ENCODE assay signal across 1 cellular context in genomic region chr2:111162718-111163331, GRCh38.
TF ChIP-seq lines count a peak whose summit lies in the region.

No MANE protein-coding gene starts in this region.

TF ChIP-seq in K562, 482 proteins besides CTCF, POLR2A, EP300 and RAD21 (continued from another document and continues in another):
- no peak for TF ChIP-seq SFPQ (IDR thresholded peaks at IDR 0.05; ENCODE audit: low read depth, low read length)
- TF ChIP-seq MCM5 (IDR thresholded peaks at IDR 0.05; ENCODE audit: low read depth), result no peak
- TF ChIP-seq NFE2L1 (tag; IDR thresholded peaks at IDR 0.05; ENCODE audit: borderline replicate concordance, low read depth), result no peak
- TF ChIP-seq DIDO1 (tag; IDR thresholded peaks at IDR 0.05; ENCODE audit: low read depth), result no peak
- no peak for TF ChIP-seq RBM39 (optimal IDR thresholded peaks at IDR 0.05; ENCODE audit: low read depth, low read length)
- TF ChIP-seq E2F5 (CRISPR knock-in tag; IDR thresholded peaks at IDR 0.05), result peak; percentile 32; the same call in 1 of the 2 replicates
- peak; percentile 90 for TF ChIP-seq TEAD4 (IDR thresholded peaks at IDR 0.05; ENCODE audit: low read length)
- no peak for TF ChIP-seq TEAD4 (CRISPR knock-in tag; IDR thresholded peaks at IDR 0.05; ENCODE audit: borderline replicate concordance)
- no peak for TF ChIP-seq CBX1 (IDR thresholded peaks at IDR 0.05; ENCODE audit: low read depth)
- TF ChIP-seq JUND (IDR thresholded peaks at IDR 0.05; ENCODE audit: borderline replicate concordance, low read depth, low read length), result no peak
- no peak; the same call in 2 of the 3 replicates for TF ChIP-seq JUND (tag; IDR thresholded peaks at IDR 0.05; ENCODE audit: borderline replicate concordance, low read depth, low read length)
- TF ChIP-seq, protein P1, sequence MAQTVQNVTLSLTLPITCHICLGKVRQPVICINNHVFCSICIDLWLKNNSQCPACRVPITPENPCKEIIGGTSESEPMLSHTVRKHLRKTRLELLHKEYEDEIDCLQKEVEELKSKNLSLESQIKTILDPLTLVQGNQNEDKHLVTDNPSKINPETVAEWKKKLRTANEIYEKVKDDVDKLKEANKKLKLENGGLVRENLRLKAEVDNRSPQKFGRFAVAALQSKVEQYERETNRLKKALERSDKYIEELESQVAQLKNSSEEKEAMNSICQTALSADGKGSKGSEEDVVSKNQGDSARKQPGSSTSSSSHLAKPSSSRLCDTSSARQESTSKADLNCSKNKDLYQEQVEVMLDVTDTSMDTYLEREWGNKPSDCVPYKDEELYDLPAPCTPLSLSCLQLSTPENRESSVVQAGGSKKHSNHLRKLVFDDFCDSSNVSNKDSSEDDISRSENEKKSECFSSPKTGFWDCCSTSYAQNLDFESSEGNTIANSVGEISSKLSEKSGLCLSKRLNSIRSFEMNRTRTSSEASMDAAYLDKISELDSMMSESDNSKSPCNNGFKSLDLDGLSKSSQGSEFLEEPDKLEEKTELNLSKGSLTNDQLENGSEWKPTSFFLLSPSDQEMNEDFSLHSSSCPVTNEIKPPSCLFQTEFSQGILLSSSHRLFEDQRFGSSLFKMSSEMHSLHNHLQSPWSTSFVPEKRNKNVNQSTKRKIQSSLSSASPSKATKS (CRISPR knock-in tag; IDR thresholded peaks at IDR 0.05), result no peak
- no peak for TF ChIP-seq ZNF146 (CRISPR knock-in tag; IDR thresholded peaks at IDR 0.05; ENCODE audit: unreplicated experiment)
- no peak for TF ChIP-seq NKRF (IDR thresholded peaks at IDR 0.05; ENCODE audit: borderline replicate concordance)
- no peak for TF ChIP-seq HNRNPLL (IDR thresholded peaks at IDR 0.05; ENCODE audit: low read depth, low read length, poor library complexity, severe bottlenecking)
- TF ChIP-seq, protein P2, sequence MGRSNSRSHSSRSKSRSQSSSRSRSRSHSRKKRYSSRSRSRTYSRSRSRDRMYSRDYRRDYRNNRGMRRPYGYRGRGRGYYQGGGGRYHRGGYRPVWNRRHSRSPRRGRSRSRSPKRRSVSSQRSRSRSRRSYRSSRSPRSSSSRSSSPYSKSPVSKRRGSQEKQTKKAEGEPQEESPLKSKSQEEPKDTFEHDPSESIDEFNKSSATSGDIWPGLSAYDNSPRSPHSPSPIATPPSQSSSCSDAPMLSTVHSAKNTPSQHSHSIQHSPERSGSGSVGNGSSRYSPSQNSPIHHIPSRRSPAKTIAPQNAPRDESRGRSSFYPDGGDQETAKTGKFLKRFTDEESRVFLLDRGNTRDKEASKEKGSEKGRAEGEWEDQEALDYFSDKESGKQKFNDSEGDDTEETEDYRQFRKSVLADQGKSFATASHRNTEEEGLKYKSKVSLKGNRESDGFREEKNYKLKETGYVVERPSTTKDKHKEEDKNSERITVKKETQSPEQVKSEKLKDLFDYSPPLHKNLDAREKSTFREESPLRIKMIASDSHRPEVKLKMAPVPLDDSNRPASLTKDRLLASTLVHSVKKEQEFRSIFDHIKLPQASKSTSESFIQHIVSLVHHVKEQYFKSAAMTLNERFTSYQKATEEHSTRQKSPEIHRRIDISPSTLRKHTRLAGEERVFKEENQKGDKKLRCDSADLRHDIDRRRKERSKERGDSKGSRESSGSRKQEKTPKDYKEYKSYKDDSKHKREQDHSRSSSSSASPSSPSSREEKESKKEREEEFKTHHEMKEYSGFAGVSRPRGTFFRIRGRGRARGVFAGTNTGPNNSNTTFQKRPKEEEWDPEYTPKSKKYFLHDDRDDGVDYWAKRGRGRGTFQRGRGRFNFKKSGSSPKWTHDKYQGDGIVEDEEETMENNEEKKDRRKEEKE (IDR thresholded peaks at IDR 0.05; ENCODE audit: borderline replicate concordance in 1 of 2, control insufficient read depth in 1 of 2, low read depth in 2 of 2, low read length in 1 of 2), result no peak
- TF ChIP-seq ZNF668 (CRISPR knock-in tag; IDR thresholded peaks at IDR 0.05), result no peak
- no peak for TF ChIP-seq TRIM28 (IDR thresholded peaks at IDR 0.05)
- no peak for TF ChIP-seq TCFL5 (CRISPR knock-in tag; conservative IDR thresholded peaks at IDR 0.05)
- TF ChIP-seq IRF1 (CRISPR knock-in tag; IDR thresholded peaks at IDR 0.05; ENCODE audit: borderline replicate concordance), result no peak
- TF ChIP-seq, protein P3, sequence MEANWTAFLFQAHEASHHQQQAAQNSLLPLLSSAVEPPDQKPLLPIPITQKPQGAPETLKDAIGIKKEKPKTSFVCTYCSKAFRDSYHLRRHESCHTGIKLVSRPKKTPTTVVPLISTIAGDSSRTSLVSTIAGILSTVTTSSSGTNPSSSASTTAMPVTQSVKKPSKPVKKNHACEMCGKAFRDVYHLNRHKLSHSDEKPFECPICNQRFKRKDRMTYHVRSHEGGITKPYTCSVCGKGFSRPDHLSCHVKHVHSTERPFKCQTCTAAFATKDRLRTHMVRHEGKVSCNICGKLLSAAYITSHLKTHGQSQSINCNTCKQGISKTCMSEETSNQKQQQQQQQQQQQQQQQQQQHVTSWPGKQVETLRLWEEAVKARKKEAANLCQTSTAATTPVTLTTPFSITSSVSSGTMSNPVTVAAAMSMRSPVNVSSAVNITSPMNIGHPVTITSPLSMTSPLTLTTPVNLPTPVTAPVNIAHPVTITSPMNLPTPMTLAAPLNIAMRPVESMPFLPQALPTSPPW (CRISPR knock-in tag; IDR thresholded peaks at IDR 0.05), result peak; percentile 60
- TF ChIP-seq THRAP3 (IDR thresholded peaks at IDR 0.05; ENCODE audit: borderline replicate concordance), result no peak
- TF ChIP-seq MAZ (CRISPR knock-in tag; conservative IDR thresholded peaks at IDR 0.05 in 1 of 2, IDR thresholded peaks at IDR 0.05 in 1 of 2), result no peak
- no peak for TF ChIP-seq ZNF3 (CRISPR knock-in tag; IDR thresholded peaks at IDR 0.05)
- TF ChIP-seq MED1 (CRISPR knock-in tag; IDR thresholded peaks at IDR 0.05; ENCODE audit: borderline replicate concordance), result no peak
- no peak for TF ChIP-seq ZBTB7A (IDR thresholded peaks at IDR 0.05; ENCODE audit: borderline replicate concordance, control insufficient read depth, low read depth, low read length)
- TF ChIP-seq YBX1 (IDR thresholded peaks at IDR 0.05), result no peak
- TF ChIP-seq MBD2 (IDR thresholded peaks at IDR 0.05; ENCODE audit: borderline replicate concordance, low read depth), result no peak
- TF ChIP-seq LCOR (CRISPR knock-in tag; IDR thresholded peaks at IDR 0.05), result no peak
- TF ChIP-seq NR3C1 (CRISPR knock-in tag; IDR thresholded peaks at IDR 0.05), result no peak
- TF ChIP-seq ZNF384 (IDR thresholded peaks at IDR 0.05; ENCODE audit: low read depth, low read length), result no peak
- TF ChIP-seq ZNF263 (CRISPR knock-in tag; IDR thresholded peaks at IDR 0.05; ENCODE audit: borderline replicate concordance), result no peak
- TF ChIP-seq, protein P4, sequence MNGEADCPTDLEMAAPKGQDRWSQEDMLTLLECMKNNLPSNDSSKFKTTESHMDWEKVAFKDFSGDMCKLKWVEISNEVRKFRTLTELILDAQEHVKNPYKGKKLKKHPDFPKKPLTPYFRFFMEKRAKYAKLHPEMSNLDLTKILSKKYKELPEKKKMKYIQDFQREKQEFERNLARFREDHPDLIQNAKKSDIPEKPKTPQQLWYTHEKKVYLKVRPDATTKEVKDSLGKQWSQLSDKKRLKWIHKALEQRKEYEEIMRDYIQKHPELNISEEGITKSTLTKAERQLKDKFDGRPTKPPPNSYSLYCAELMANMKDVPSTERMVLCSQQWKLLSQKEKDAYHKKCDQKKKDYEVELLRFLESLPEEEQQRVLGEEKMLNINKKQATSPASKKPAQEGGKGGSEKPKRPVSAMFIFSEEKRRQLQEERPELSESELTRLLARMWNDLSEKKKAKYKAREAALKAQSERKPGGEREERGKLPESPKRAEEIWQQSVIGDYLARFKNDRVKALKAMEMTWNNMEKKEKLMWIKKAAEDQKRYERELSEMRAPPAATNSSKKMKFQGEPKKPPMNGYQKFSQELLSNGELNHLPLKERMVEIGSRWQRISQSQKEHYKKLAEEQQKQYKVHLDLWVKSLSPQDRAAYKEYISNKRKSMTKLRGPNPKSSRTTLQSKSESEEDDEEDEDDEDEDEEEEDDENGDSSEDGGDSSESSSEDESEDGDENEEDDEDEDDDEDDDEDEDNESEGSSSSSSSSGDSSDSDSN (IDR thresholded peaks at IDR 0.05; ENCODE audit: borderline replicate concordance in 1 of 2, low read depth in 2 of 2, low read length in 2 of 2), result no peak
- TF ChIP-seq TCF15 (CRISPR knock-in tag; IDR thresholded peaks at IDR 0.05), result no peak
- TF ChIP-seq ZNF121 (CRISPR knock-in tag; conservative IDR thresholded peaks at IDR 0.05), result no peak
- TF ChIP-seq PCBP1 (IDR thresholded peaks at IDR 0.05; ENCODE audit: low read depth, low read length, poor library complexity, severe bottlenecking), result no peak
- peak; percentile 23; the same call in 1 of the 2 replicates for TF ChIP-seq CREM (IDR thresholded peaks at IDR 0.05; ENCODE audit: low read depth)
- no peak for TF ChIP-seq ILF3 (IDR thresholded peaks at IDR 0.05; ENCODE audit: borderline replicate concordance)
- TF ChIP-seq SRSF1 (IDR thresholded peaks at IDR 0.05; ENCODE audit: low read depth, low read length), result no peak
- no peak for TF ChIP-seq IRF2 (CRISPR knock-in tag; IDR thresholded peaks at IDR 0.05)
- TF ChIP-seq ZNF445 (CRISPR knock-in tag; IDR thresholded peaks at IDR 0.05; ENCODE audit: low read depth), result no peak
- TF ChIP-seq SP1 (CRISPR knock-in tag; IDR thresholded peaks at IDR 0.05), result no peak
- peak; percentile 85 for TF ChIP-seq CBFA2T3 (IDR thresholded peaks at IDR 0.05)
- TF ChIP-seq XRCC4 (IDR thresholded peaks at IDR 0.05; ENCODE audit: extremely low read depth, insufficient read depth, insufficient read length), result no peak
- TF ChIP-seq, protein P5, sequence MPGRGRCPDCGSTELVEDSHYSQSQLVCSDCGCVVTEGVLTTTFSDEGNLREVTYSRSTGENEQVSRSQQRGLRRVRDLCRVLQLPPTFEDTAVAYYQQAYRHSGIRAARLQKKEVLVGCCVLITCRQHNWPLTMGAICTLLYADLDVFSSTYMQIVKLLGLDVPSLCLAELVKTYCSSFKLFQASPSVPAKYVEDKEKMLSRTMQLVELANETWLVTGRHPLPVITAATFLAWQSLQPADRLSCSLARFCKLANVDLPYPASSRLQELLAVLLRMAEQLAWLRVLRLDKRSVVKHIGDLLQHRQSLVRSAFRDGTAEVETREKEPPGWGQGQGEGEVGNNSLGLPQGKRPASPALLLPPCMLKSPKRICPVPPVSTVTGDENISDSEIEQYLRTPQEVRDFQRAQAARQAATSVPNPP (IDR thresholded peaks at IDR 0.05; ENCODE audit: borderline replicate concordance, insufficient read depth, insufficient read length), result no peak
- no peak for TF ChIP-seq KLF1 (tag; IDR thresholded peaks at IDR 0.05)
- no peak for TF ChIP-seq TOE1 (IDR thresholded peaks at IDR 0.05; ENCODE audit: borderline replicate concordance)
- 0 out of 2 replicates have a peak, but pooled peaks have one; percentile 28 for TF ChIP-seq TOE1 (CRISPR knock-in tag; IDR thresholded peaks at IDR 0.05; ENCODE audit: borderline replicate concordance, low read depth)
- TF ChIP-seq CBFA2T2 (conservative IDR thresholded peaks at IDR 0.05), result peak; percentile 76
- no peak for TF ChIP-seq MAX (CRISPR knock-in tag; IDR thresholded peaks at IDR 0.05)
